ENCODE assay signal across 1 cellular context in genomic region chr5:133890308-133890707, GRCh38.
TF ChIP-seq lines count a peak whose summit lies in the region.

No MANE protein-coding gene starts in this region.

TF ChIP-seq in SK-N-SH, 30 proteins besides CTCF, POLR2A, EP300 and RAD21 (continued from another document):
- TF ChIP-seq IRF3 (IDR thresholded peaks at IDR 0.05; ENCODE audit: low read depth, low read length), result no peak
- TF ChIP-seq, protein P1, sequence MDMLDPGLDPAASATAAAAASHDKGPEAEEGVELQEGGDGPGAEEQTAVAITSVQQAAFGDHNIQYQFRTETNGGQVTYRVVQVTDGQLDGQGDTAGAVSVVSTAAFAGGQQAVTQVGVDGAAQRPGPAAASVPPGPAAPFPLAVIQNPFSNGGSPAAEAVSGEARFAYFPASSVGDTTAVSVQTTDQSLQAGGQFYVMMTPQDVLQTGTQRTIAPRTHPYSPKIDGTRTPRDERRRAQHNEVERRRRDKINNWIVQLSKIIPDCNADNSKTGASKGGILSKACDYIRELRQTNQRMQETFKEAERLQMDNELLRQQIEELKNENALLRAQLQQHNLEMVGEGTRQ (IDR thresholded peaks at IDR 0.05; ENCODE audit: borderline replicate concordance, low read depth, low read length), result no peak
